ENCODE assay signal across 2 cellular contexts in genomic region chr15:51849866-51850265, GRCh38.
TF ChIP-seq lines count a peak whose summit lies in the region.

No MANE protein-coding gene starts in this region.

TF ChIP-seq in SK-N-SH treated with all-trans-retinoic acid at 6 μM for 48 hours, 23 proteins besides CTCF, POLR2A, EP300 and RAD21 (continued from another document):
- no peak for TF ChIP-seq TCF4 (CRISPR knock-in tag; IDR thresholded peaks at IDR 0.05; ENCODE audit: borderline replicate concordance)

TF ChIP-seq in SK-N-SH, 30 proteins besides CTCF, POLR2A, EP300 and RAD21 (continued from another document):
- no peak for TF ChIP-seq GATA2 (CRISPR knock-in tag; IDR thresholded peaks at IDR 0.05)
- no peak for TF ChIP-seq RXRA (IDR thresholded peaks at IDR 0.05; ENCODE audit: borderline replicate concordance, low read depth)
- no peak for TF ChIP-seq NRF1 (IDR thresholded peaks at IDR 0.05; ENCODE audit: low read depth, low read length)
- no peak for TF ChIP-seq SIN3A (IDR thresholded peaks at IDR 0.05; ENCODE audit: borderline replicate concordance, low read depth, low read length)
- no peak for TF ChIP-seq USF1 (IDR thresholded peaks at IDR 0.05; ENCODE audit: borderline replicate concordance, low read depth)
- TF ChIP-seq MEF2A (IDR thresholded peaks at IDR 0.05; ENCODE audit: borderline replicate concordance, low read depth), result no peak
